8 cellular contexts compared by ENCODE assay signal in genomic region chr3:133573054-133573628, GRCh38. TPM values are rescaled to one million over a fixed set of nuclear protein-coding genes. Genes with fewer than 3 reads are reported as not detected.
DNase-seq lines count a peak whose midpoint lies in the region; ATAC-seq and TF ChIP-seq lines count a peak whose summit lies in the region.

No MANE protein-coding gene starts in this region.

- intact Hi-C loops in tibial artery (cut with DNase I; ENCODE audit: low total_unique reads) = loop anchor here (10.0 kb wide), 1 partner anchor 848 kb away; the partner anchor contains the start of gene NPHP3

- H3K27me3 ChIP-seq in tibial artery = no peaks in the 10 kb centered on the region

- H3K4me1 ChIP-seq in tibial artery = peaks cover 0 to 60% (median 40%) of the 10 kb centered on the region in 4 donors

- peak overlapping the region; percentile 76 to 87 for H3K4me3 ChIP-seq in tibial artery

- H3K36me3 ChIP-seq in tibial artery = peaks cover 12 to 23% (median 14%) of the 10 kb centered on the region in 3 donors

- peak; percentile 100 for DNase-seq in Daoy (ENCODE audit: low read depth)
- peak; percentile 98 for DNase-seq in LoVo (ENCODE audit: low spot score)
- peak; percentile 100 for DNase-seq in activated T-helper 1 cell treated with anti-CD3 and anti-CD28 coated beads, Interleukin-2, amount 50 U/mL, for 16 hours (ENCODE audit: low read depth in 1 of 2, low spot score in 1 of 2)
- peak; percentile 100 for DNase-seq in foreskin melanocyte
- DNase-seq in omental fat pad (ENCODE audit: low spot score) = peak; percentile 98
- DNase-seq in tibial artery = peak; percentile 100
- DNase-seq in NCI-H2196 (lab: John Stamatoyannopoulos, UW; ENCODE audit: unreplicated experiment) = no peak

- H3K27ac ChIP-seq in tibial artery = peak overlapping the region; percentile 95 to 97

- TF ChIP-seq CTCF in omental fat pad (IDR thresholded peaks at IDR 0.05) (no peak), tibial artery (IDR thresholded peaks at IDR 0.05) (peak in 1 of 2 experiments; percentile 36)

- ATAC-seq in GM21825 (IDR thresholded peaks at IDR 0.05; ENCODE audit: unreplicated experiment) = peak; percentile 68
- ATAC-seq in omental fat pad (ENCODE audit: low FRiP score) = peak; percentile 95

- H3K9me3 ChIP-seq in tibial artery = no peaks in the 10 kb centered on the region

RNA-seq across cellular contexts. Expression of gene CDV3, which starts 0.3 kb away (rescaled TPM):
- 196 and 211 TPM in 2 replicates for total RNA-seq in Daoy (2014; rRNA removed; shearing (Covaris generic))
- total RNA-seq in omental fat pad = 100 to 1,000 TPM; 103 to 290 (median 213) TPM
